8 cellular contexts compared by ENCODE assay signal in the genomic region with DNA sequence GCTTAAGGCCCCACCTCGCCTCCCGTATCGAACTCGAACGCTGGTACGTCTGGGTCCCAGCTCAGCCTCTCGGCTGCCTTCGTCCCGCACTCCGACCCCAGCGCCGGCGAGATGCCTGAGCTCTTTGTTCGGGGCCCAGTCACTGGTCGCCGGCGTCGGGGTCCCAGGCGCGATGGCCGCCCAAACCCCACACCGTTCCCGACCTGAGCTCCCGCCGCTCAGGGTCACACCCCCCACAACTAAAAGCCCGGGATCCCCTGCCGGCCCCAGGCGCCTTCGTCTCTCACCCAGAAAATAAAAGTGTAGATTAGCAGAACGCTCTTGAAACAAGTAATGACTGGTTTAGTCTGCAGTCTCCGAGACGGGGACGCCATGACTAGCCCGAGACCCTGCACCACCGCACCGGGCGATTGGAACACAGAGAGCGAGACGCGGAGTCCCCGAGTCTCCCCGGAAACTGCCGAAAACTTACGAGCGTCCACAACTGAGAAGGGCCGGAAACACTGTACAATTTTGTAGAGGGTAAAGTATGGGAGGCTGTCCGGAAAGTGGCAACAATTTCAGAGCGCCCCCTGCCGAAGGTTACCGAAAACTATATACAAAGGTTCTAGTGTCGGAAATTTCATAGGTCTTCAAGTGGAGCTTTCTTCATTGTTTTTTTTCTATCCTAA. TPM values are rescaled to one million over a fixed set of nuclear protein-coding genes. Genes with fewer than 3 reads are reported as not detected.
DNase-seq lines count a peak whose midpoint lies in the region; ATAC-seq lines count a peak whose summit lies in the region.

Gene TSPAN6 (minus strand): TSS at position 486 of the 671 bp plus-strand sequence. CDS start 112 bp downstream, at position 374.

- peak within 1 kb of the TSS; percentile 47 to 52 for H3K27ac ChIP-seq in esophagus (ENCODE audit: low read depth in 2 of 2, low read length in 1 of 2)

- H3K9me3 ChIP-seq in esophagus (ENCODE audit: control insufficient read depth in 2 of 2, insufficient read depth in 1 of 2, low read depth in 1 of 2, low read length in 1 of 2): no peaks in the 10 kb centered on the region
- H3K9me3 ChIP-seq in mononuclear cell (ENCODE audit: low read depth, low read length): no peaks in the 10 kb centered on the region

- H3K4me3 ChIP-seq in esophagus (ENCODE audit: low read depth in 1 of 2, low read length in 2 of 2) (peak within 1 kb of the TSS; percentile 56 to 62), mononuclear cell (ENCODE audit: low read length) (peak within 1 kb of the TSS; percentile 31)

- H3K27me3 ChIP-seq in esophagus (ENCODE audit: control insufficient read depth in 1 of 2, insufficient read depth in 2 of 2, low read length in 2 of 2) (no peaks in the 10 kb centered on the region), mononuclear cell (ENCODE audit: insufficient read depth, low read length) (peaks cover 30% of the 10 kb centered on the region)

- WGBS in esophagus, 2 donors: 5 to 28% methylated on average over 51 of the region's 51 CpGs

- peak in 2 of 3 experiments; percentile 13 to 55 for DNase-seq in NCI-H1417 (lab: John Stamatoyannopoulos, UW)
- DNase-seq in NCI-H1417 treated with DMSO at 0.1 percent for 48 hours (lab: John Stamatoyannopoulos, UW): no peak
- peak; percentile 86 for DNase-seq in NCI-H526 treated with DMSO at 0.1 percent for 48 hours (lab: John Stamatoyannopoulos, UW)
- peak; percentile 55 for DNase-seq in activated T-cell treated with anti-CD3 and anti-CD28 coated beads for 4 hours
- DNase-seq in stimulated activated CD8-positive, alpha-beta memory T cell treated with anti-CD3 and anti-CD28 coated beads, Interleukin-2, amount 100 ng/mL, for 1 hour (ENCODE audit: low read depth in 2 of 2): peak; percentile 22 to 40

- H3K4me1 ChIP-seq in esophagus (ENCODE audit: control insufficient read depth in 2 of 2, insufficient read depth in 2 of 2, low read length in 1 of 2) (no peaks in the 10 kb centered on the region), mononuclear cell (ENCODE audit: insufficient read depth, low read length) (no peaks in the 10 kb centered on the region)

- no peaks in the 10 kb centered on the region for H3K36me3 ChIP-seq in esophagus (ENCODE audit: control insufficient read depth in 2 of 2, insufficient read depth in 2 of 2, low read length in 1 of 2)

- peak; percentile 98 for ATAC-seq in HG03139 (IDR thresholded peaks at IDR 0.05; ENCODE audit: unreplicated experiment)

RNA-seq across cellular contexts. Expression of gene TSPAN6, which starts in this region (rescaled TPM):
- 10 to 100 TPM; 50.1 to 55.4 TPM for polyA plus RNA-seq in esophagus
- 0.94 TPM for total RNA-seq in mononuclear cell
